ENCODE assay signal across 17 cellular contexts in the genomic region with DNA sequence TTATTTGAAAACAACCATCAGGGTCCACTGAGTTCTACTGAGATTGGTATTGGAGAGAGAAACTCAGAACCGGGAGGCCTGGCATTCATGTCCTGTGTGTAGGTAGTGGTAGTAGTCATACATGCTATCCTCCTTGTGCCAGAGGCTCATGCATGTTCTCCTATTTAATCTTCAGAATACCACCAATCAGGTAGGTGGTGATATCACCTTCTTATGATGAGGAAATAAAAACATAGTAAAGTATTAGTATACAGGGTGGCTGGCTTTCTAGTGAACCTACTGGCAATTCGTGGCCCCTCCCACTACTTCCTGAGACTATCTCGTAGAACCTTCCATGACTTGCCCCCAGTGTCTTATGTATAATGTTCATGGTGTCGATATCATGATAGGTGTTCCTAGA.
"Had no signal": no experiment of that assay in that cellular context is flagged by ENCODE, and none has a peak within 500 bp of the region (broad histone marks: within the 10 kb centered on the region; RNA-seq: fewer than 3 reads in every experiment).

No MANE protein-coding gene starts in this region.

- H3K27ac Mint-ChIP-seq: activated CD4-positive, alpha-beta memory T cell treated with anti-CD3 and anti-CD28 coated beads, Interleukin-2, amount 10 ng/mL, durations not matched to agents 7 days and 5 days; activated CD4-positive, alpha-beta T cell treated with anti-CD3 and anti-CD28 coated beads for 36 hours; activated naive CD8-positive, alpha-beta T cell treated with anti-CD3 and anti-CD28 coated beads, Interleukin-2, amount 10 ng/mL, durations not matched to agents 7 days and 5 days; activated T-cell treated with anti-CD3 and anti-CD28 coated beads, Interleukin-2, amount 50 U/mL, for 72 hours; nephron progenitor cell had no signal

- H3K27me3 Mint-ChIP-seq: activated CD4-positive, alpha-beta T cell treated with anti-CD3 and anti-CD28 coated beads for 36 hours had no signal

- H3K4me1 ChIP-seq: left lung, thyroid gland had no signal

- H3K9me3 Mint-ChIP-seq: activated CD4-positive, alpha-beta memory T cell treated with anti-CD3 and anti-CD28 coated beads, Interleukin-2, amount 10 ng/mL, durations not matched to agents 7 days and 5 days; activated naive CD8-positive, alpha-beta T cell treated with anti-CD3 and anti-CD28 coated beads, Interleukin-2, amount 10 ng/mL, durations not matched to agents 7 days and 5 days; activated T-cell treated with anti-CD3 and anti-CD28 coated beads, Interleukin-2, amount 50 U/mL, for 72 hours; nephron progenitor cell had no signal

- H3K4me3 ChIP-seq: left lung, ovary, thyroid gland had no signal

- H3K4me1 Mint-ChIP-seq: activated CD4-positive, alpha-beta memory T cell treated with anti-CD3 and anti-CD28 coated beads, Interleukin-2, amount 10 ng/mL, durations not matched to agents 7 days and 5 days; activated CD4-positive, alpha-beta T cell treated with anti-CD3 and anti-CD28 coated beads for 36 hours had no signal

- H3K4me3 Mint-ChIP-seq: activated CD4-positive, alpha-beta memory T cell treated with anti-CD3 and anti-CD28 coated beads, Interleukin-2, amount 10 ng/mL, durations not matched to agents 7 days and 5 days; activated CD4-positive, alpha-beta T cell treated with anti-CD3 and anti-CD28 coated beads for 36 hours; activated naive CD8-positive, alpha-beta T cell treated with anti-CD3 and anti-CD28 coated beads, Interleukin-2, amount 10 ng/mL, durations not matched to agents 7 days and 5 days; activated T-cell treated with anti-CD3 and anti-CD28 coated beads, Interleukin-2, amount 50 U/mL, for 72 hours; nephron progenitor cell had no signal

- H3K27ac ChIP-seq: left lung, ovary, thyroid gland, VCaP had no signal

- DNase-seq: activated CD4-positive, alpha-beta memory T cell treated with anti-CD3 and anti-CD28 coated beads, Interleukin-2, amount 10 ng/mL, durations not matched to agents 7 days and 5 days; activated CD4-positive, alpha-beta T cell treated with anti-CD3 and anti-CD28 coated beads for 36 hours; activated CD8-positive, alpha-beta memory T cell treated with anti-CD3 and anti-CD28 coated beads, Interleukin-2, amount 50 U/mL, for 4 hours; activated gamma-delta T cell treated with Interleukin-2 at 50 U/mL for 16 hours; activated naive CD8-positive, alpha-beta T cell treated with anti-CD3 and anti-CD28 coated beads, Interleukin-2, amount 10 ng/mL, durations not matched to agents 7 days and 5 days; activated T-cell treated with anti-CD3 and anti-CD28 coated beads, Interleukin-2, amount 50 U/mL, for 72 hours; anterior cingulate cortex; foreskin melanocyte; head of caudate nucleus; left lung; mesenchymal stem cell; nephron progenitor cell; ovary; stimulated activated CD4-positive, alpha-beta T cell treated with anti-CD3 and anti-CD28 coated beads, Interleukin-4, amount 100 ng/mL, for 4 hours; T1000; thyroid gland had no signal

- H3K36me3 Mint-ChIP-seq: activated naive CD8-positive, alpha-beta T cell treated with anti-CD3 and anti-CD28 coated beads, Interleukin-2, amount 10 ng/mL, durations not matched to agents 7 days and 5 days had no signal

- H3K36me3 ChIP-seq: left lung, ovary, thyroid gland had no signal

- H3K27me3 ChIP-seq: left lung, ovary, thyroid gland had no signal

- ATAC-seq: activated CD4-positive, alpha-beta T cell treated with anti-CD3 and anti-CD28 coated beads for 36 hours; activated T-cell treated with anti-CD3 and anti-CD28 coated beads, Interleukin-2, amount 50 U/mL, for 72 hours; left lung had no signal

- H3K9me3 ChIP-seq: left lung, ovary, thyroid gland had no signal
